Comparison of ENCODE assay signal across 8 cellular contexts in the genomic region with DNA sequence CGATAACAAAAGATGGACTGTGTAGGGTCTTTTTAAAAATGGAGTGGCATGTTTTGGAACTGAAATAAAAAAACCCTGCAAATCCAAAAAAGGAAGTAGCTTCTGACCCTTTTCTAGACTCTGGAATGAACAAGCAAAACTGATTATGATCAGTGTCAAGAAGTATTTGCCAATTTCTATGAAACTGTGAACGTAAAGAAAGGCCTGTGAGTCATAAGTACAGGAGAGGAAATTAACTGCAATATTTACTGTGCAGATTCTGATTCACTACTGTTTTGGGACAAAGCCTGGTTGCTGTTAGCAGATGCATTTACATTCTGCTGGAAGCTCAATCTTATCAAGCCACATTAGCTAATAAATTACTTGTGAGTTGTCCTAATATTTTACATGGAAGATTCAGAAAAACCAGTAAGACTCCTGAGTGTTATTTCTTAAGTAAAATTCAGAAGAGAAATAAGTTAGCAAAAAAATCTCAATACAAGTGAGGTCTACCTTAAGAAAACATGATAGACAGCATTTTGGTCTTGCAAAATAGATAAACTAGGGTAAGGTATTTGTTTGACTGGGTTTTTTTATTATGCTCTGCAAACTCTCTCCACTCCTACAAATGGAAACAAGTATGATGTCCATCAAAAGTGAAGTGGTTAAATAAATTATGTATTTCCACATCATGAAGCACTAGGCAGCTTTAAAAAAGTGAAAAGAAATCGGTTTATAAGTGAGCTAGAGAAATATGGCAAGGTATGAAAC.
DNase-seq lines count a peak whose midpoint lies in the region; ATAC-seq and TF ChIP-seq lines count a peak whose summit lies in the region.

No MANE protein-coding gene starts in this region.

- no peaks in the 10 kb centered on the region for H3K36me3 Mint-ChIP-seq in activated naive CD4-positive, alpha-beta T cell treated with anti-CD3 and anti-CD28 coated beads, Interleukin-2, amount 50 U/mL, for 24 hours
- no peaks in the 10 kb centered on the region for H3K36me3 Mint-ChIP-seq in activated T-helper 17 cell treated with anti-CD3 and anti-CD28 coated beads, Interleukin-2, amount 50 U/mL, for 72 hours (ENCODE audit: low read depth)

- no peaks in the 10 kb centered on the region for H3K9me3 ChIP-seq in lung (ENCODE audit: control insufficient read depth in 2 of 2, insufficient read depth in 1 of 2, low read length in 1 of 2)

- peak overlapping the region; percentile 55 for H3K27ac Mint-ChIP-seq in activated naive CD4-positive, alpha-beta T cell treated with anti-CD3 and anti-CD28 coated beads, Interleukin-2, amount 50 U/mL, for 24 hours
- peak overlapping the region; percentile 90 for H3K27ac Mint-ChIP-seq in activated T-helper 17 cell treated with anti-CD3 and anti-CD28 coated beads, Interleukin-2, amount 50 U/mL, for 72 hours

- no peak overlapping the region for H3K4me3 Mint-ChIP-seq in activated naive CD4-positive, alpha-beta T cell treated with anti-CD3 and anti-CD28 coated beads, Interleukin-2, amount 50 U/mL, for 24 hours
- H3K4me3 Mint-ChIP-seq in activated T-helper 17 cell treated with anti-CD3 and anti-CD28 coated beads, Interleukin-2, amount 50 U/mL, for 72 hours: peak overlapping the region; percentile 51

- H3K4me1 Mint-ChIP-seq in activated naive CD4-positive, alpha-beta T cell treated with anti-CD3 and anti-CD28 coated beads, Interleukin-2, amount 50 U/mL, for 24 hours: peaks cover 7% of the 10 kb centered on the region
- peaks cover 19% of the 10 kb centered on the region for H3K4me1 Mint-ChIP-seq in activated T-helper 17 cell treated with anti-CD3 and anti-CD28 coated beads, Interleukin-2, amount 50 U/mL, for 72 hours

- peak; percentile 77 for ATAC-seq in HG03442 (IDR thresholded peaks at IDR 0.05; ENCODE audit: unreplicated experiment)
- peak; percentile 96 for ATAC-seq in activated T-helper 17 cell treated with anti-CD3 and anti-CD28 coated beads, Interleukin-2, amount 50 U/mL, for 72 hours (replicated peaks)
- ATAC-seq in lung (ENCODE audit: insufficient read depth, low FRiP score): peak; percentile 64

- no peaks in the 10 kb centered on the region for H3K4me1 ChIP-seq in lung (ENCODE audit: control insufficient read depth in 2 of 2, insufficient read depth in 2 of 2, low read length in 2 of 2)

- no peak for TF ChIP-seq CTCF in lung (IDR thresholded peaks at IDR 0.05; ENCODE audit: control extremely low read depth, extremely low read depth)

- no peaks in the 10 kb centered on the region for H3K9me3 Mint-ChIP-seq in activated naive CD4-positive, alpha-beta T cell treated with anti-CD3 and anti-CD28 coated beads, Interleukin-2, amount 50 U/mL, for 24 hours
- no peaks in the 10 kb centered on the region for H3K9me3 Mint-ChIP-seq in activated T-helper 17 cell treated with anti-CD3 and anti-CD28 coated beads, Interleukin-2, amount 50 U/mL, for 72 hours

- H3K27me3 Mint-ChIP-seq in activated naive CD4-positive, alpha-beta T cell treated with anti-CD3 and anti-CD28 coated beads, Interleukin-2, amount 50 U/mL, for 24 hours: no peaks in the 10 kb centered on the region
- H3K27me3 Mint-ChIP-seq in activated T-helper 17 cell treated with anti-CD3 and anti-CD28 coated beads, Interleukin-2, amount 50 U/mL, for 72 hours: no peaks in the 10 kb centered on the region

- H3K36me3 ChIP-seq in lung (ENCODE audit: control insufficient read depth in 2 of 2, insufficient read depth in 2 of 2, low read length in 2 of 2): peaks cover 0 to 10% of the 10 kb centered on the region in 2 donors

- H3K4me3 ChIP-seq in lung: no peak overlapping the region

- H3K27me3 ChIP-seq in lung (ENCODE audit: control insufficient read depth, insufficient read depth): no peaks in the 10 kb centered on the region

- 50 to 56% methylated on average over 3 of the region's 3 CpGs for WGBS in lung, 2 donors

- H3K27ac ChIP-seq in lung (ENCODE audit: low read depth in 1 of 2, low read length in 1 of 2): no peak overlapping the region

- no peak for DNase-seq in activated naive CD4-positive, alpha-beta T cell treated with anti-CD3 and anti-CD28 coated beads, Interleukin-2, amount 50 U/mL, for 16 hours
- DNase-seq in lung (ENCODE audit: low spot score) (no peak), NCI-H345 treated with DMSO at 0.1 percent for 48 hours (lab: John Stamatoyannopoulos, UW; ENCODE audit: unreplicated experiment) (no peak), AG20443 (ENCODE audit: low spot score) (no peak), activated gamma-delta T cell treated with Interleukin-2 at 50 U/mL for 16 hours (no peak)
